In the genomic region with DNA sequence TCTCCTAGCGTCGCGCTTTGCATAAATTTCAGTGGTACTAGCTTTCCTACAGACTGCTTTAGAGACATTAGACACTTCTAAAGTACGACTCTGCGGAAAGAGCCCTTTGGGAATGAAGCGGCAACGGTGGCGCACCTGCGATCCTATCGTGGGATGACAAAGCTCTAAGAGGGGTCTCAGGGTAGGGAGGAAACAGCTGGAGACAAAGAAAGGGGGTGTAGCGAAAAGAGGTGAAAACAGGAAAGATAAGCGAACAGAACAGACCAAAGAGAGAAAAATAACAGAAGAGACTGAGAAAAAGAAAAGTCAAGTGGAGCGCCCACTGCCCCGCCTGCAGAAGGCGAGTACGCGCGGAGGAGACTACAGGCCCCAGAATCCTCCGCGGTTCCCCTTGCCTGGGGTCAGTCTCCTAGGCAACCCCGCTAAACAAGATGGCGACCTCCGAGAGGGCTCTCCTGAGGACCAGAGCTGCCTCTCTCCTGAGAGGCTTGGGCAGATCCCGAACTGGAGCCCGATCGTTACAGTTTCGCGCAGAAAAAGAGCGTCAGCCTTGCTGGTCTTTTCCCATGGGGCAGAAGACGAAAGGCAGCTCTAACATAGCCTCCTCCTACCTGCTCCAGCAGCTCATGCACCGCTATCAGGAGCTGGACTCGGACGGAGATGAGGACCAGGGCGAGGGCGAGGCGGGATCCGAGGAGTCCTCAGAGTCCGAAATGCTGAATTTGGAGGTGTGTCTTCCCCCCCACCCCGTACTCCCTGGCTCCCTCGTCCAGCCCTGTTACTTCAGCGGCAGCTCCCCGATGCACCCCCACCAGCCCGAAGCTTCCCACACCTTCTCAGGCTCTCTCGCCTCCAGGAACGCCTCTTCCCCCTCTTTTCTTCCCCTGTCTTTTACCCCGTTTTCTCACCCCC, we compare ENCODE assay signal across 1 cellular context.
TF ChIP-seq lines count a peak whose summit lies in the region.

TSS of gene LRGUK (plus strand) at position 404 of the 912 bp plus-strand sequence. CDS start at position 432, 28 bp downstream.

TF ChIP-seq in HEK293, 187 proteins besides CTCF, POLR2A, EP300 and RAD21 (continued from another document and continues in another):
- TF ChIP-seq, protein P1, sequence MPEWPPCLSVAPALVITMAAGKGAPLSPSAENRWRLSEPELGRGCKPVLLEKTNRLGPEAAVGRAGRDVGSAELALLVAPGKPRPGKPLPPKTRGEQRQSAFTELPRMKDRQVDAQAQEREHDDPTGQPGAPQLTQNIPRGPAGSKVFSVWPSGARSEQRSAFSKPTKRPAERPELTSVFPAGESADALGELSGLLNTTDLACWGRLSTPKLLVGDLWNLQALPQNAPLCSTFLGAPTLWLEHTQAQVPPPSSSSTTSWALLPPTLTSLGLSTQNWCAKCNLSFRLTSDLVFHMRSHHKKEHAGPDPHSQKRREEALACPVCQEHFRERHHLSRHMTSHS (tag by site-specific recombination; IDR thresholded peaks at IDR 0.05) = no peak
- peak; percentile 49 for TF ChIP-seq SP3 (tag by site-specific recombination; IDR thresholded peaks at IDR 0.05)
- no peak for TF ChIP-seq ZNF623 (tag by site-specific recombination; IDR thresholded peaks at IDR 0.05)
- no peak for TF ChIP-seq ZNF48 (tag by site-specific recombination; IDR thresholded peaks at IDR 0.05)
- TF ChIP-seq ZNF621 (tag by site-specific recombination; IDR thresholded peaks at IDR 0.05) = no peak
- TF ChIP-seq GLIS1 (tag by site-specific recombination; IDR thresholded peaks at IDR 0.05) = peak; percentile 48
- TF ChIP-seq KLF10 (tag by site-specific recombination; IDR thresholded peaks at IDR 0.05) = peak; percentile 20; the same call in 1 of the 2 replicates
- TF ChIP-seq, protein P2, sequence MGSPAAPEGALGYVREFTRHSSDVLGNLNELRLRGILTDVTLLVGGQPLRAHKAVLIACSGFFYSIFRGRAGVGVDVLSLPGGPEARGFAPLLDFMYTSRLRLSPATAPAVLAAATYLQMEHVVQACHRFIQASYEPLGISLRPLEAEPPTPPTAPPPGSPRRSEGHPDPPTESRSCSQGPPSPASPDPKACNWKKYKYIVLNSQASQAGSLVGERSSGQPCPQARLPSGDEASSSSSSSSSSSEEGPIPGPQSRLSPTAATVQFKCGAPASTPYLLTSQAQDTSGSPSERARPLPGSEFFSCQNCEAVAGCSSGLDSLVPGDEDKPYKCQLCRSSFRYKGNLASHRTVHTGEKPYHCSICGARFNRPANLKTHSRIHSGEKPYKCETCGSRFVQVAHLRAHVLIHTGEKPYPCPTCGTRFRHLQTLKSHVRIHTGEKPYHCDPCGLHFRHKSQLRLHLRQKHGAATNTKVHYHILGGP (tag by site-specific recombination; IDR thresholded peaks at IDR 0.05) = no peak
- TF ChIP-seq ZBTB17 (tag by site-specific recombination; IDR thresholded peaks at IDR 0.05) = peak; percentile 97
- TF ChIP-seq ZNF600 (tag by site-specific recombination; IDR thresholded peaks at IDR 0.05) = 0 out of 2 replicates have a peak, but pooled peaks have one; percentile 32
- no peak for TF ChIP-seq ZNF433 (tag by site-specific recombination; IDR thresholded peaks at IDR 0.05; ENCODE audit: low read depth)
- TF ChIP-seq GLIS2 (tag by site-specific recombination; IDR thresholded peaks at IDR 0.05) = no peak
- no peak for TF ChIP-seq ZNF426 (tag by site-specific recombination; IDR thresholded peaks at IDR 0.05)
- no peak for TF ChIP-seq FEZF1 (tag by site-specific recombination; IDR thresholded peaks at IDR 0.05)
- TF ChIP-seq ZNF121 (tag by site-specific recombination; IDR thresholded peaks at IDR 0.05) = no peak
- TF ChIP-seq ZNF76 (tag by site-specific recombination; IDR thresholded peaks at IDR 0.05; ENCODE audit: borderline replicate concordance, low read depth) = peak; percentile 89
- no peak for TF ChIP-seq ZNF518A (tag by site-specific recombination; conservative IDR thresholded peaks at IDR 0.05; ENCODE audit: low read depth)
- no peak for TF ChIP-seq ZNF830 (tag by site-specific recombination; IDR thresholded peaks at IDR 0.05; ENCODE audit: low read depth)
- no peak for TF ChIP-seq ZNF223 (tag by site-specific recombination; IDR thresholded peaks at IDR 0.05)
- TF ChIP-seq ZNF394 (tag by site-specific recombination; IDR thresholded peaks at IDR 0.05; ENCODE audit: borderline replicate concordance) = 0 out of 2 replicates have a peak, but pooled peaks have one; percentile 10
- TF ChIP-seq ZNF501 (tag by site-specific recombination; IDR thresholded peaks at IDR 0.05) = no peak
- TF ChIP-seq ZNF792 (tag by site-specific recombination; IDR thresholded peaks at IDR 0.05) = no peak
- TF ChIP-seq, protein P3, sequence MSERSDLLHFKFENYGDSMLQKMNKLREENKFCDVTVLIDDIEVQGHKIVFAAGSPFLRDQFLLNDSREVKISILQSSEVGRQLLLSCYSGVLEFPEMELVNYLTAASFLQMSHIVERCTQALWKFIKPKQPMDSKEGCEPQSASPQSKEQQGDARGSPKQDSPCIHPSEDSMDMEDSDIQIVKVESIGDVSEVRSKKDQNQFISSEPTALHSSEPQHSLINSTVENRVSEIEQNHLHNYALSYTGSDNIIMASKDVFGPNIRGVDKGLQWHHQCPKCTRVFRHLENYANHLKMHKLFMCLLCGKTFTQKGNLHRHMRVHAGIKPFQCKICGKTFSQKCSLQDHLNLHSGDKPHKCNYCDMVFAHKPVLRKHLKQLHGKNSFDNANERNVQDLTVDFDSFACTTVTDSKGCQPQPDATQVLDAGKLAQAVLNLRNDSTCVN (tag by site-specific recombination; optimal IDR thresholded peaks at IDR 0.05) = peak; percentile 46
- TF ChIP-seq, protein P4, sequence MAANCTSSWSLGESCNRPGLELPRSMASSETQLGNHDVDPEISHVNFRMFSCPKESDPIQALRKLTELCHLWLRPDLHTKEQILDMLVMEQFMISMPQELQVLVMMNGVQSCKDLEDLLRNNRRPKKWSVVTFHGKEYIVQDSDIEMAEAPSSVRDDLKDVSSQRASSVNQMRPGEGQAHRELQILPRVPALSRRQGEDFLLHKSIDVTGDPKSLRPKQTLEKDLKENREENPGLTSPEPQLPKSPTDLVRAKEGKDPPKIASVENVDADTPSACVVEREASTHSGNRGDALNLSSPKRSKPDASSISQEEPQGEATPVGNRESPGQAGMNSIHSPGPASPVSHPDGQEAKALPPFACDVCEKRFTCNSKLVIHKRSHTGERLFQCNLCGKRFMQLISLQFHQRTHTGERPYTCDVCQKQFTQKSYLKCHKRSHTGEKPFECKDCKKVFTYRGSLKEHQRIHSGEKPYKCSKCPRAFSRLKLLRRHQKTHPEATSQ (tag by site-specific recombination; IDR thresholded peaks at IDR 0.05) = no peak
- no peak for TF ChIP-seq ZNF473 (tag by site-specific recombination; IDR thresholded peaks at IDR 0.05)
- TF ChIP-seq IKZF3 (tag by site-specific recombination; IDR thresholded peaks at IDR 0.05) = no peak
- no peak for TF ChIP-seq RBAK (tag by site-specific recombination; IDR thresholded peaks at IDR 0.05)
- TF ChIP-seq ZSCAN16 (tag by site-specific recombination; IDR thresholded peaks at IDR 0.05) = no peak
- TF ChIP-seq GFI1B (tag by site-specific recombination; IDR thresholded peaks at IDR 0.05) = no peak
- TF ChIP-seq ZNF214 (tag by site-specific recombination; IDR thresholded peaks at IDR 0.05; ENCODE audit: borderline replicate concordance) = no peak
- no peak for TF ChIP-seq ZNF544 (tag by site-specific recombination; IDR thresholded peaks at IDR 0.05)
- TF ChIP-seq ZXDB (tag by site-specific recombination; IDR thresholded peaks at IDR 0.05) = peak; percentile 55
- TF ChIP-seq KLF1 (tag by site-specific recombination; IDR thresholded peaks at IDR 0.05) = no peak
- no peak for TF ChIP-seq ZNF843 (tag by site-specific recombination; IDR thresholded peaks at IDR 0.05)
- no peak for TF ChIP-seq ZNF23 (tag by site-specific recombination; IDR thresholded peaks at IDR 0.05; ENCODE audit: borderline replicate concordance)
- no peak for TF ChIP-seq SCRT1 (tag by site-specific recombination; IDR thresholded peaks at IDR 0.05; ENCODE audit: borderline replicate concordance)
- no peak for TF ChIP-seq TCF7L2 (IDR thresholded peaks at IDR 0.05; ENCODE audit: borderline replicate concordance, low read depth, low read length)
- TF ChIP-seq, protein P5, sequence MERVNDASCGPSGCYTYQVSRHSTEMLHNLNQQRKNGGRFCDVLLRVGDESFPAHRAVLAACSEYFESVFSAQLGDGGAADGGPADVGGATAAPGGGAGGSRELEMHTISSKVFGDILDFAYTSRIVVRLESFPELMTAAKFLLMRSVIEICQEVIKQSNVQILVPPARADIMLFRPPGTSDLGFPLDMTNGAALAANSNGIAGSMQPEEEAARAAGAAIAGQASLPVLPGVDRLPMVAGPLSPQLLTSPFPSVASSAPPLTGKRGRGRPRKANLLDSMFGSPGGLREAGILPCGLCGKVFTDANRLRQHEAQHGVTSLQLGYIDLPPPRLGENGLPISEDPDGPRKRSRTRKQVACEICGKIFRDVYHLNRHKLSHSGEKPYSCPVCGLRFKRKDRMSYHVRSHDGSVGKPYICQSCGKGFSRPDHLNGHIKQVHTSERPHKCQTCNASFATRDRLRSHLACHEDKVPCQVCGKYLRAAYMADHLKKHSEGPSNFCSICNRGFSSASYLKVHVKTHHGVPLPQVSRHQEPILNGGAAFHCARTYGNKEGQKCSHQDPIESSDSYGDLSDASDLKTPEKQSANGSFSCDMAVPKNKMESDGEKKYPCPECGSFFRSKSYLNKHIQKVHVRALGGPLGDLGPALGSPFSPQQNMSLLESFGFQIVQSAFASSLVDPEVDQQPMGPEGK (tag by site-specific recombination; IDR thresholded peaks at IDR 0.05) = no peak
- TF ChIP-seq, protein P6, sequence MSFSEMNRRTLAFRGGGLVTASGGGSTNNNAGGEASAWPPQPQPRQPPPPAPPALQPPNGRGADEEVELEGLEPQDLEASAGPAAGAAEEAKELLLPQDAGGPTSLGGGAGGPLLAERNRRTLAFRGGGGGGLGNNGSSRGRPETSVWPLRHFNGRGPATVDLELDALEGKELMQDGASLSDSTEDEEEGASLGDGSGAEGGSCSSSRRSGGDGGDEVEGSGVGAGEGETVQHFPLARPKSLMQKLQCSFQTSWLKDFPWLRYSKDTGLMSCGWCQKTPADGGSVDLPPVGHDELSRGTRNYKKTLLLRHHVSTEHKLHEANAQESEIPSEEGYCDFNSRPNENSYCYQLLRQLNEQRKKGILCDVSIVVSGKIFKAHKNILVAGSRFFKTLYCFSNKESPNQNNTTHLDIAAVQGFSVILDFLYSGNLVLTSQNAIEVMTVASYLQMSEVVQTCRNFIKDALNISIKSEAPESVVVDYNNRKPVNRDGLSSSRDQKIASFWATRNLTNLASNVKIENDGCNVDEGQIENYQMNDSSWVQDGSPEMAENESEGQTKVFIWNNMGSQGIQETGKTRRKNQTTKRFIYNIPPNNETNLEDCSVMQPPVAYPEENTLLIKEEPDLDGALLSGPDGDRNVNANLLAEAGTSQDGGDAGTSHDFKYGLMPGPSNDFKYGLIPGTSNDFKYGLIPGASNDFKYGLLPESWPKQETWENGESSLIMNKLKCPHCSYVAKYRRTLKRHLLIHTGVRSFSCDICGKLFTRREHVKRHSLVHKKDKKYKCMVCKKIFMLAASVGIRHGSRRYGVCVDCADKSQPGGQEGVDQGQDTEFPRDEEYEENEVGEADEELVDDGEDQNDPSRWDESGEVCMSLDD (tag by site-specific recombination; IDR thresholded peaks at IDR 0.05) = peak; percentile 28; the same call in 1 of the 2 replicates
- no peak for TF ChIP-seq ZNF248 (tag by site-specific recombination; IDR thresholded peaks at IDR 0.05)
- no peak for TF ChIP-seq MYNN (tag by site-specific recombination; IDR thresholded peaks at IDR 0.05; ENCODE audit: borderline replicate concordance)
- TF ChIP-seq ZNF24 (tag by site-specific recombination; IDR thresholded peaks at IDR 0.05) = peak; percentile 37; the same call in 1 of the 2 replicates
- TF ChIP-seq REPIN1 (tag by site-specific recombination; IDR thresholded peaks at IDR 0.05; ENCODE audit: low read depth) = no peak
- TF ChIP-seq OSR2 (tag by site-specific recombination; IDR thresholded peaks at IDR 0.05) = no peak
- no peak for TF ChIP-seq ZBTB7A (tag by site-specific recombination; IDR thresholded peaks at IDR 0.05; ENCODE audit: low read depth)
- TF ChIP-seq SETDB1 (IDR thresholded peaks at IDR 0.05; ENCODE audit: insufficient read length, low read length) = no peak
- TF ChIP-seq, protein P7, sequence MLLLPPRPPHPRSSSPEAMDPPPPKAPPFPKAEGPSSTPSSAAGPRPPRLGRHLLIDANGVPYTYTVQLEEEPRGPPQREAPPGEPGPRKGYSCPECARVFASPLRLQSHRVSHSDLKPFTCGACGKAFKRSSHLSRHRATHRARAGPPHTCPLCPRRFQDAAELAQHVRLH (tag by site-specific recombination; IDR thresholded peaks at IDR 0.05) = no peak
- no peak for TF ChIP-seq ZNF274 (IDR thresholded peaks at IDR 0.05; ENCODE audit: low read length)
- no peak for TF ChIP-seq ZNF274 (tag by site-specific recombination; IDR thresholded peaks at IDR 0.05; ENCODE audit: borderline replicate concordance)
